In the genomic region with DNA sequence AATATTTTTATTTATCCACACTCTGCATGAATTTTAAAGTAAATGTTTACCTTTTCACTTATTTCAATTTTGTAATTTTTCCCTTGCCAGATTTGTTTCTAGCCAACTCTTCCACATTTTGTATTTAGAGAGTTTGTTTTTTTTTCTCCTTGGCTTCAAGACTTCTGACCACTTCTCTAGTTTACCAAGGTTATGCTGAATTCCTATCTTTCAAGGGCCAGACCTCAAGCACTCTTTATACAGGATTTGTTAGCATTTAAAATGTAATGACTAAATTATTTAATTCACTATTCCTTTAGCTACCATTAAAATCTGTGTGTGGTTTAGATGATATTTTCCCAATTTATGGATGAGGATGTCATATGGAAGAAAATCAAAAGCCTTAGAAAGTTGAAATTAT, we compare ENCODE assay signal across 20 cellular contexts.
"Had no signal": no experiment of that assay in that cellular context is flagged by ENCODE, and none has a peak within 500 bp of the region (broad histone marks: within the 10 kb centered on the region; RNA-seq: fewer than 3 reads in every experiment).

No MANE protein-coding gene starts in this region.

- H2AFZ ChIP-seq: parathyroid adenoma had no signal

- H3K36me3 Mint-ChIP-seq: activated naive CD4-positive, alpha-beta T cell treated with anti-CD3 and anti-CD28 coated beads, Interleukin-2, amount 50 U/mL, for 72 hours; immature natural killer cell; T-cell had no signal

- H3K9me3 Mint-ChIP-seq: activated naive CD4-positive, alpha-beta T cell treated with anti-CD3 and anti-CD28 coated beads, Interleukin-2, amount 50 U/mL, for 72 hours; immature natural killer cell; T-cell; T-helper 2 cell treated with Interferon-gamma antibody and Interleukin-4, amounts not matched to agents 5 μg/mL and 100 μg/mL, for 36 hours had no signal

- DNase-seq: activated CD4-positive, alpha-beta T cell treated with anti-CD3 and anti-CD28 coated beads for 1 hour; activated CD4-positive, alpha-beta T cell treated with anti-CD3 and anti-CD28 coated beads, Interleukin-2, amount 50 U/mL, for 1 hour; activated CD8-positive, alpha-beta T cell treated with anti-CD3 and anti-CD28 coated beads, Interleukin-2, amount 10 ng/mL, durations not matched to agents 7 days and 5 days; activated gamma-delta T cell treated with Interleukin-2 at 50 U/mL for 16 hours; cortex of kidney; immature natural killer cell; left ventricle myocardium superior; mesenchymal stem cell; mucosa of descending colon; nucleus accumbens; right lobe of liver; small intestine; stimulated activated CD4-positive, alpha-beta T cell treated with anti-CD3 and anti-CD28 coated beads, Interleukin-15, amount 100 ng/mL, for 24 hours; stimulated activated naive CD4-positive, alpha-beta T cell; T-cell had no signal

- H3K27me3 ChIP-seq: right lobe of liver had no signal

- H3K27ac Mint-ChIP-seq: activated CD8-positive, alpha-beta T cell treated with anti-CD3 and anti-CD28 coated beads, Interleukin-2, amount 10 ng/mL, durations not matched to agents 7 days and 5 days; activated naive CD4-positive, alpha-beta T cell treated with anti-CD3 and anti-CD28 coated beads, Interleukin-2, amount 50 U/mL, for 72 hours; immature natural killer cell; T-cell; T-helper 2 cell treated with Interferon-gamma antibody and Interleukin-4, amounts not matched to agents 5 μg/mL and 100 μg/mL, for 36 hours had no signal

- H3K4me3 ChIP-seq: mucosa of descending colon, right lobe of liver had no signal

- H3K79me2 ChIP-seq: parathyroid adenoma had no signal

- ATAC-seq: activated CD8-positive, alpha-beta T cell treated with anti-CD3 and anti-CD28 coated beads, Interleukin-2, amount 10 ng/mL, durations not matched to agents 7 days and 5 days; activated naive CD4-positive, alpha-beta T cell treated with anti-CD3 and anti-CD28 coated beads, Interleukin-2, amount 50 U/mL, for 72 hours; left ventricle myocardium superior; mucosa of descending colon; right lobe of liver; T-cell had no signal

- H3K9me3 ChIP-seq: mucosa of descending colon, right lobe of liver had no signal

- H3K4me1 ChIP-seq: parathyroid adenoma, right lobe of liver had no signal

- H3K9ac ChIP-seq: parathyroid adenoma had no signal

- H3K36me3 ChIP-seq: right lobe of liver had no signal

- H3K4me1 Mint-ChIP-seq: immature natural killer cell, T-cell had no signal

- H3K4me3 Mint-ChIP-seq: activated CD8-positive, alpha-beta T cell treated with anti-CD3 and anti-CD28 coated beads, Interleukin-2, amount 10 ng/mL, durations not matched to agents 7 days and 5 days; immature natural killer cell; T-cell; T-helper 2 cell treated with Interferon-gamma antibody and Interleukin-4, amounts not matched to agents 5 μg/mL and 100 μg/mL, for 36 hours had no signal

- H3K27ac ChIP-seq: epithelial cell of prostate, parathyroid adenoma, right lobe of liver, VCaP had no signal
